In genomic region chr19:11597202-11598102, GRCh38 we compare ENCODE assay signal across 1 cellular context.
A peak's percentile ranks its signal among the peaks of the same experiment; 100 is the strongest.
TF ChIP-seq lines count a peak whose summit lies in the region.

Gene ZNF627, plus strand, starts transcription at chr19:11597483. Its CDS starts 145 bp downstream, at chr19:11597628.

TF ChIP-seq in K562, 482 proteins besides CTCF, POLR2A, EP300 and RAD21 (continued from another document and continues in another):
- TF ChIP-seq CHAMP1 (IDR thresholded peaks at IDR 0.05) (no peak), NUFIP1 (IDR thresholded peaks at IDR 0.05; ENCODE audit: partially characterized antibody) (no peak), PHF20 (IDR thresholded peaks at IDR 0.05; ENCODE audit: partially characterized antibody) (peak; percentile 64), ZNF785 (CRISPR knock-in tag; IDR thresholded peaks at IDR 0.05) (no peak), ZNF217 (CRISPR knock-in tag; IDR thresholded peaks at IDR 0.05) (no peak), ATF4 (CRISPR knock-in tag; IDR thresholded peaks at IDR 0.05) (no peak), ZNF140 (CRISPR knock-in tag; IDR thresholded peaks at IDR 0.05) (no peak), E2F3 (CRISPR knock-in tag; IDR thresholded peaks at IDR 0.05) (peak; percentile 57; the same call in 1 of the 2 replicates), CREB3 (tag; conservative IDR thresholded peaks at IDR 0.05; ENCODE audit: low read depth) (no peak), BCOR (IDR thresholded peaks at IDR 0.05) (peak; percentile 37; the same call in 1 of the 2 replicates), PYGO2 (tag; IDR thresholded peaks at IDR 0.05) (no peak), BRF2 (IDR thresholded peaks at IDR 0.05; ENCODE audit: borderline replicate concordance, insufficient read depth, insufficient read length) (no peak), ZNF79 (CRISPR knock-in tag; IDR thresholded peaks at IDR 0.05; ENCODE audit: low read depth) (no peak), HMGXB4 (CRISPR knock-in tag; IDR thresholded peaks at IDR 0.05) (no peak), CREB3L1 (IDR thresholded peaks at IDR 0.05; ENCODE audit: borderline replicate concordance, low read depth) (peak; percentile 72; the same call in 1 of the 2 replicates), CCAR2 (IDR thresholded peaks at IDR 0.05; ENCODE audit: low read depth, low read length) (no peak), USF2 (CRISPR knock-in tag; IDR thresholded peaks at IDR 0.05) (no peak), FOXJ3 (CRISPR knock-in tag; IDR thresholded peaks at IDR 0.05) (no peak), ESRRA (IDR thresholded peaks at IDR 0.05; ENCODE audit: borderline replicate concordance, low read depth) (peak; percentile 51; the same call in 1 of the 2 replicates), BCL6 (CRISPR knock-in tag; IDR thresholded peaks at IDR 0.05) (no peak), MEF2A (IDR thresholded peaks at IDR 0.05; ENCODE audit: control insufficient read depth, low read depth, low read length) (no peak), ZBTB11 (CRISPR knock-in tag; IDR thresholded peaks at IDR 0.05) (no peak), HINFP (tag; conservative IDR thresholded peaks at IDR 0.05; ENCODE audit: low read depth) (no peak), NFXL1 (CRISPR knock-in tag; IDR thresholded peaks at IDR 0.05) (no peak), HDAC3 (IDR thresholded peaks at IDR 0.05; ENCODE audit: borderline replicate concordance, partially characterized antibody) (no peak), ZNF830 (CRISPR knock-in tag; IDR thresholded peaks at IDR 0.05) (no peak), TAF7 (tag; IDR thresholded peaks at IDR 0.05) (peak; percentile 85), BACH1 (tag; IDR thresholded peaks at IDR 0.05) (no peak), TGIF2 (CRISPR knock-in tag; IDR thresholded peaks at IDR 0.05) (0 out of 2 replicates have a peak, but pooled peaks have one; percentile 53), ZNF263 (CRISPR knock-in tag; IDR thresholded peaks at IDR 0.05; ENCODE audit: borderline replicate concordance) (no peak), SMARCA5 (IDR thresholded peaks at IDR 0.05) (no peak), BRD4 (IDR thresholded peaks at IDR 0.05) (no peak), NR2F6 (CRISPR knock-in tag; IDR thresholded peaks at IDR 0.05) (no peak), ETS2 (tag; IDR thresholded peaks at IDR 0.05; ENCODE audit: borderline replicate concordance, poor library complexity, severe bottlenecking) (no peak), FOSL1 (tag; conservative IDR thresholded peaks at IDR 0.05) (0 out of 2 replicates have a peak, but pooled peaks have one; percentile 14), REST (CRISPR knock-in tag; IDR thresholded peaks at IDR 0.05; ENCODE audit: low read depth) (peak; percentile 65; the same call in 1 of the 2 replicates), HSF4 (CRISPR knock-in tag; IDR thresholded peaks at IDR 0.05; ENCODE audit: borderline replicate concordance) (no peak)
